ENCODE assay signal across 1 cellular context in genomic region chr22:42757475-42757874, GRCh38.
TF ChIP-seq lines count a peak whose summit lies in the region.

No MANE protein-coding gene starts in this region.

TF ChIP-seq in WTC11, 78 proteins besides CTCF, POLR2A, EP300 and RAD21 (continued from another document):
- TF ChIP-seq OVOL2 (CRISPR knock-in tag; IDR thresholded peaks at IDR 0.05; ENCODE audit: borderline replicate concordance) (no peak), KAT7 (CRISPR knock-in tag; IDR thresholded peaks at IDR 0.05; ENCODE audit: borderline replicate concordance) (no peak), GABPB1 (CRISPR knock-in tag; IDR thresholded peaks at IDR 0.05) (no peak), JAZF1 (CRISPR knock-in tag; IDR thresholded peaks at IDR 0.05) (no peak), AFF4 (CRISPR knock-in tag; IDR thresholded peaks at IDR 0.05; ENCODE audit: borderline replicate concordance) (no peak), IRF1 (CRISPR knock-in tag; IDR thresholded peaks at IDR 0.05) (no peak), STAT6 (CRISPR knock-in tag; conservative IDR thresholded peaks at IDR 0.05; ENCODE audit: low read depth) (no peak), ZNF532 (CRISPR knock-in tag; IDR thresholded peaks at IDR 0.05; ENCODE audit: borderline replicate concordance) (no peak), ZNF263 (CRISPR knock-in tag; IDR thresholded peaks at IDR 0.05; ENCODE audit: low read depth) (no peak), NFE2L1 (CRISPR knock-in tag; IDR thresholded peaks at IDR 0.05) (no peak), EMX1 (CRISPR knock-in tag; IDR thresholded peaks at IDR 0.05) (no peak), JUN (CRISPR knock-in tag; IDR thresholded peaks at IDR 0.05) (no peak), TP53 (CRISPR knock-in tag; IDR thresholded peaks at IDR 0.05) (no peak), TEAD1 (CRISPR knock-in tag; IDR thresholded peaks at IDR 0.05) (no peak), ATF2 (CRISPR knock-in tag; IDR thresholded peaks at IDR 0.05; ENCODE audit: borderline replicate concordance, low read depth) (no peak)
